In the genomic region with DNA sequence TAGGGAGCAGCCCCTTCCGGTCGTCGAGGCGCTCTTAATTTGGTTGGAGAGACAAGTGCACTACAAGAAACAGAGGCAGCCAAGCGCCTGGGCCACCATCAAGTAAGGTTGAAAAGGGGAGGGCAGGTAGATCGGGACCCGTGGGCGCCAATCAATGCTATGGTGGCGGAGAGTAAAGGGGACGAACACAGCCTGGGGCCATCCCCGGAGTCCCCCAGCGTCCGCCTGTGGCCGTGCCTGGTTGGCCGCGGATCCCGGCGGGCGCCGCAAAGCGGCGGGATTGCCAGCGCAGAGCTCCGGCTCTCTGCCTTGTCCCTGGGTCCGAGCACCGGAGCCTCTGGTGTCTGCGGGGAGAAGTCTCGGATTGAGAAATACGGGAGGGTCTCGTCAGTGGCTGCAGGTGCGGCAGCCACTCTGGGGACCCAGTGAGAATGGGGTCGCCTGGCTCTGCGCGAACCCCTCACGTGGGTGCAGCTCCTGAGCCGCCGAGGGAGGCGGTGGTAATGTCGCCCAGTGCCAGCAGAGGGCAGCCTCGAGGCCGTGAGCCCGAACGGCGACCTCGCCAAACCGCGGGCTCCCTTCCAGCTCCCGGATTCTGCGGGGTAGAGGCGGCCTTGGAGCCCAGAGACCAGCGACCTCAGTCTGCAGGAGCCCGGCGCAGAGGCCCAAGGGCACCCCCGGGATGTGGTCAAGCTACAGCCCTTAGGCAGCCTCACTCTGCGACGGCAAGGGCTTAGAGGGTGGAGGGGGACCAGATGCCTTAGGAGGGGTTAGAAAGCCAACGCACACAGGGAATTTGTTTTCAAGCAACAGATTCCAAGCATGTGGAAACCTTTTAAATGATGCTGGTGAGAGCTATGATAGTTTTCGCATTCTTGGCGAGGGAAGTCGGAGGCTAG, we compare ENCODE assay signal across 8 cellular contexts.
A peak's percentile ranks its signal among the peaks of the same experiment; 100 is the strongest.
DNase-seq lines count a peak whose midpoint lies in the region; ATAC-seq and TF ChIP-seq lines count a peak whose summit lies in the region.

No MANE protein-coding gene starts in this region.

- DNase-seq in NCI-H1436 (lab: John Stamatoyannopoulos, UW) (peak; percentile 71), NCI-H1436 treated with DMSO at 0.1 percent for 48 hours (lab: John Stamatoyannopoulos, UW) (no peak), NCI-H69 (lab: John Stamatoyannopoulos, UW) (peak; percentile 32), epithelial cell of esophagus (ENCODE audit: low read depth) (peak; percentile 48)
- peak; percentile 37 for DNase-seq in activated CD8-positive, alpha-beta memory T cell treated with anti-CD3 and anti-CD28 coated beads, Interleukin-2, amount 50 U/mL, for 24 hours (ENCODE audit: extremely low read depth)
- peak; percentile 90 for DNase-seq in stimulated activated CD8-positive, alpha-beta memory T cell treated with anti-CD3 and anti-CD28 coated beads, Interleukin-4, amount 100 ng/mL, for 48 hours

- peaks cover 54 to 56% of the 10 kb centered on the region in 2 donors for H3K27me3 ChIP-seq in mucosa of rectum (ENCODE audit: control insufficient read depth in 2 of 2, insufficient read depth in 2 of 2, low read length in 2 of 2)

- H3K4me1 ChIP-seq in mucosa of rectum (ENCODE audit: control insufficient read depth in 2 of 2, insufficient read depth in 2 of 2, low read length in 2 of 2) = peaks cover 5 to 18% of the 10 kb centered on the region in 2 donors

- no peaks in the 10 kb centered on the region for H3K36me3 ChIP-seq in mucosa of rectum (ENCODE audit: control insufficient read depth in 2 of 2, insufficient read depth in 2 of 2, low read length in 2 of 2)

- no peak overlapping the region for H3K27ac ChIP-seq in mucosa of rectum (ENCODE audit: low read depth in 2 of 2, low read length in 2 of 2)

- peak overlapping the region; percentile 27 to 32 for H3K9ac ChIP-seq in mucosa of rectum (ENCODE audit: low read depth in 1 of 2, low read length in 2 of 2)

- ATAC-seq in HG02852 (IDR thresholded peaks at IDR 0.05; ENCODE audit: unreplicated experiment) = peak; percentile 66

- H3K4me3 ChIP-seq in epithelial cell of esophagus (ENCODE audit: low read length) (peak overlapping the region; percentile 34), mucosa of rectum (ENCODE audit: low read length in 2 of 2) (peak overlapping the region; percentile 56 to 65)

- H3K9me3 ChIP-seq in mucosa of rectum (ENCODE audit: control insufficient read depth in 2 of 2, low read length in 2 of 2) = no peaks in the 10 kb centered on the region

- peak; percentile 82 for TF ChIP-seq CTCF in epithelial cell of esophagus (IDR thresholded peaks at IDR 0.05; ENCODE audit: insufficient read depth, low read depth, low read length, missing control alignments)
